ENCODE assay signal across 16 cellular contexts in genomic region chr1:185672719-185673360, GRCh38.
A peak's percentile ranks its signal among the peaks of the same experiment; 100 is the strongest.
DNase-seq lines count a peak whose midpoint lies in the region; ATAC-seq and TF ChIP-seq lines count a peak whose summit lies in the region.
"Had no signal": no experiment of that assay in that cellular context is flagged by ENCODE, and none has a peak within 500 bp of the region (broad histone marks: within the 10 kb centered on the region; RNA-seq: fewer than 3 reads in every experiment).

No MANE protein-coding gene starts in this region.

- H3K27me3 ChIP-seq in OCI-LY3 (ENCODE audit: low read depth, low read length) (no peaks in the 10 kb centered on the region), left ventricle myocardium inferior (ENCODE audit: low read depth) (no peaks in the 10 kb centered on the region), skeletal muscle tissue (ENCODE audit: control insufficient read depth in 3 of 3, insufficient read depth in 3 of 3, low read length in 3 of 3) (no peaks in the 10 kb centered on the region), hepatocyte (no peaks in the 10 kb centered on the region)
- H3K27me3 ChIP-seq: breast epithelium had no signal

- no peaks in the 10 kb centered on the region for H4K20me1 ChIP-seq in OCI-LY3 (ENCODE audit: insufficient read depth, low read length)
- H4K20me1 ChIP-seq in hepatocyte (ENCODE audit: insufficient read depth, poor library complexity, severe bottlenecking), result no peaks in the 10 kb centered on the region

- WGBS in hepatocyte (ENCODE audit: low lambda C conversion rate, missing lambda C conversion rate), result 91% methylated on average over 3 of the region's 3 CpGs

- H3K36me3 ChIP-seq in OCI-LY3 (replicated peaks; ENCODE audit: low read depth, low read length), result no peaks in the 10 kb centered on the region
- no peaks in the 10 kb centered on the region for H3K36me3 ChIP-seq in left ventricle myocardium inferior
- no peaks in the 10 kb centered on the region for H3K36me3 ChIP-seq in skeletal muscle tissue (ENCODE audit: control insufficient read depth in 3 of 3, insufficient read depth in 3 of 3, low read length in 3 of 3)
- H3K36me3 ChIP-seq in hepatocyte (replicated peaks; ENCODE audit: insufficient read depth, low read depth), result no peaks in the 10 kb centered on the region
- H3K36me3 ChIP-seq: breast epithelium had no signal

- H3K4me1 ChIP-seq in OCI-LY3 (ENCODE audit: low read length) (peaks cover 72% of the 10 kb centered on the region), left ventricle myocardium inferior (peaks cover 59% of the 10 kb centered on the region), skeletal muscle tissue (ENCODE audit: control insufficient read depth in 3 of 3, insufficient read depth in 3 of 3, low read length in 3 of 3) (peaks cover 0 to 2% (median 0%) of the 10 kb centered on the region in 3 donors), hepatocyte (ENCODE audit: insufficient read depth) (no peaks in the 10 kb centered on the region)
- H3K4me1 ChIP-seq: breast epithelium had no signal

- H3K27ac ChIP-seq in OCI-LY3 (ENCODE audit: low read length) (0 out of 2 replicates have a peak overlapping the region, but pooled peaks have one; percentile 4), left ventricle myocardium inferior (replicated peaks) (peak overlapping the region; percentile 54), skeletal muscle tissue (ENCODE audit: low read depth, low read length) (peak overlapping the region; percentile 48), hepatocyte (no peak overlapping the region)
- H3K27ac ChIP-seq: breast epithelium had no signal

- H3K9ac ChIP-seq in OCI-LY3 (ENCODE audit: low read length), result no peak overlapping the region
- H3K9ac ChIP-seq in skeletal muscle tissue (ENCODE audit: low read depth in 1 of 3, low read length in 3 of 3), result no peak overlapping the region

- ATAC-seq in GM19395 (IDR thresholded peaks at IDR 0.05; ENCODE audit: unreplicated experiment) (no peak), GM19035 (IDR thresholded peaks at IDR 0.05; ENCODE audit: unreplicated experiment) (no peak)
- ATAC-seq: effector memory CD8-positive, alpha-beta T cell had no signal

- DNase-seq in SKM-1 treated with dmso at 0.1 percent for 144 hours (lab: John Stamatoyannopoulos, UW; ENCODE audit: unreplicated experiment), result peak; percentile 13
- DNase-seq in SKM-1 (lab: John Stamatoyannopoulos, UW; ENCODE audit: unreplicated experiment), result no peak
- no peak for DNase-seq in left ventricle myocardium inferior
- DNase-seq in hepatocyte (ENCODE audit: low spot score), result no peak
- DNase-seq: activated CD4-positive, alpha-beta T cell treated with anti-CD3 and anti-CD28 coated beads, Interleukin-2, amount 50 U/mL, for 48 hours; effector memory CD8-positive, alpha-beta T cell; foreskin melanocyte; GF-D8; islet precursor cell; NCI-H146; substantia nigra had no signal

- H2AFZ ChIP-seq in OCI-LY3 (ENCODE audit: low read depth, low read length) (peak overlapping the region; percentile 27), hepatocyte (no peak overlapping the region)

- 0 out of 2 replicates have a peak overlapping the region, but pooled peaks have one; percentile 1 for H3K4me2 ChIP-seq in OCI-LY3 (ENCODE audit: low read length)
- no peak overlapping the region for H3K4me2 ChIP-seq in hepatocyte

- H3K4me3 ChIP-seq in OCI-LY3 (ENCODE audit: low read length) (no peak overlapping the region), left ventricle myocardium inferior (no peak overlapping the region), skeletal muscle tissue (ENCODE audit: low read length in 3 of 3) (no peak overlapping the region), hepatocyte (no peak overlapping the region)
- H3K4me3 ChIP-seq: breast epithelium had no signal

- no peaks in the 10 kb centered on the region for H3K9me3 ChIP-seq in OCI-LY3 (ENCODE audit: insufficient read depth, low read length)
- H3K9me3 ChIP-seq in left ventricle myocardium inferior (replicated peaks), result no peaks in the 10 kb centered on the region
- no peaks in the 10 kb centered on the region for H3K9me3 ChIP-seq in skeletal muscle tissue (ENCODE audit: control insufficient read depth in 3 of 3, low read length in 3 of 3)
- H3K9me3 ChIP-seq in hepatocyte (ENCODE audit: low read depth), result no peaks in the 10 kb centered on the region
- H3K9me3 ChIP-seq: breast epithelium had no signal

- H3K9me2 ChIP-seq in hepatocyte (replicated peaks; ENCODE audit: insufficient read depth), result no peaks in the 10 kb centered on the region

- intact Hi-C loops in left ventricle myocardium inferior (cut with micrococcal nuclease), result loop anchor here (10.0 kb wide), 1 partner anchor 428 kb away; no protein-coding TSS in a partner anchor

- TF ChIP-seq CTCF in OCI-LY3 (IDR thresholded peaks at IDR 0.05; ENCODE audit: low read depth, low read length) (no peak), left ventricle myocardium inferior (IDR thresholded peaks at IDR 0.05; ENCODE audit: borderline replicate concordance) (no peak), hepatocyte (IDR thresholded peaks at IDR 0.05; ENCODE audit: poor library complexity) (no peak)

- peaks cover 6% of the 10 kb centered on the region for H3K79me2 ChIP-seq in OCI-LY3 (ENCODE audit: low read length)
- H3K79me2 ChIP-seq in hepatocyte, result no peaks in the 10 kb centered on the region
